In genomic region chrX:24167719-24168472, GRCh38 we compare ENCODE assay signal across 11 cellular contexts. TPM values are rescaled to one million over a fixed set of nuclear protein-coding genes. Genes with fewer than 3 reads are reported as not detected.
DNase-seq lines count a peak whose midpoint lies in the region; ATAC-seq and TF ChIP-seq lines count a peak whose summit lies in the region.
"Had no signal": no experiment of that assay in that cellular context is flagged by ENCODE, and none has a peak within 500 bp of the region (broad histone marks: within the 10 kb centered on the region; RNA-seq: fewer than 3 reads in every experiment).

No MANE protein-coding gene starts in this region.

- CTCF ChIA-PET in CD4-positive, alpha-beta memory T cell (lab: Charles Lee; ENCODE audit: partially characterized antibody): no interaction called here

- in situ Hi-C loops in gastrocnemius medialis (cut with MboI; ENCODE audit: low sequenced_read_pairs in 4 of 4): no loop called here

- no peaks in the 10 kb centered on the region for H3K9me3 Mint-ChIP-seq in CD4-positive, alpha-beta memory T cell
- no peaks in the 10 kb centered on the region for H3K9me3 Mint-ChIP-seq in central memory CD8-positive, alpha-beta T cell

- POLR2A ChIA-PET in CD4-positive, alpha-beta memory T cell (lab: Charles Lee; ENCODE audit: partially characterized antibody): no interaction called here

- H3K36me3 ChIP-seq in CD4-positive, alpha-beta memory T cell (ENCODE audit: insufficient read depth, low read length): peaks cover 5% of the 10 kb centered on the region
- peaks cover 0 to 5% of the 10 kb centered on the region in 2 donors for H3K36me3 ChIP-seq in gastrocnemius medialis
- peaks cover 0 to 6% (median under 1%) of the 10 kb centered on the region in 3 donors for H3K36me3 ChIP-seq in tibial artery

- no peaks in the 10 kb centered on the region for H3K27me3 ChIP-seq in CD4-positive, alpha-beta memory T cell (ENCODE audit: insufficient read depth, low read length)
- H3K27me3 ChIP-seq in gastrocnemius medialis: no peaks in the 10 kb centered on the region
- no peaks in the 10 kb centered on the region for H3K27me3 ChIP-seq in tibial artery
- H3K27me3 ChIP-seq: stomach had no signal

- TF ChIP-seq CTCF in gastrocnemius medialis (IDR thresholded peaks at IDR 0.05 in 4 of 5, conservative IDR thresholded peaks at IDR 0.05 in 1 of 5) (no peak), tibial artery (IDR thresholded peaks at IDR 0.05) (no peak)

- H3K27me3 Mint-ChIP-seq in CD4-positive, alpha-beta memory T cell: no peaks in the 10 kb centered on the region
- no peaks in the 10 kb centered on the region for H3K27me3 Mint-ChIP-seq in central memory CD8-positive, alpha-beta T cell

- no peak for TF ChIP-seq POLR2A in gastrocnemius medialis (IDR thresholded peaks at IDR 0.05)

- H3K4me3 ChIP-seq in CD4-positive, alpha-beta memory T cell (ENCODE audit: low read length in 2 of 2): no peak overlapping the region
- H3K4me3 ChIP-seq in gastrocnemius medialis: no peak overlapping the region
- H3K4me3 ChIP-seq in tibial artery: no peak overlapping the region
- H3K4me3 ChIP-seq: stomach had no signal

- ATAC-seq in GM18909 (IDR thresholded peaks at IDR 0.05; ENCODE audit: poor library complexity, unreplicated experiment): peak; percentile 59
- no peak for ATAC-seq in central memory CD8-positive, alpha-beta T cell (replicated peaks; ENCODE audit: extremely low read depth, poor library complexity, severe bottlenecking)
- no peak for ATAC-seq in gastrocnemius medialis
- no peak for ATAC-seq in GM21390 (IDR thresholded peaks at IDR 0.05; ENCODE audit: unreplicated experiment)

- H3K4me1 Mint-ChIP-seq in CD4-positive, alpha-beta memory T cell: peaks cover 39 to 80% (median 53%) of the 10 kb centered on the region in 4 donors
- peaks cover 54% of the 10 kb centered on the region for H3K4me1 Mint-ChIP-seq in central memory CD8-positive, alpha-beta T cell

- H3K4me3 Mint-ChIP-seq in CD4-positive, alpha-beta memory T cell: peak overlapping the region in 5 of 8 donors; percentile 7 to 67 (median 14)
- peak overlapping the region; percentile 12 for H3K4me3 Mint-ChIP-seq in central memory CD8-positive, alpha-beta T cell

- H3K27ac ChIP-seq in CD4-positive, alpha-beta memory T cell (ENCODE audit: low read depth, low read length): no peak overlapping the region
- peak overlapping the region in 1 of 4 donors; percentile 76 for H3K27ac ChIP-seq in gastrocnemius medialis
- no peak overlapping the region for H3K27ac ChIP-seq in tibial artery
- H3K27ac ChIP-seq: stomach had no signal

- intact Hi-C loops in CD4-positive, alpha-beta memory T cell (cut with micrococcal nuclease): loop anchor here (5.0 kb wide), 1 partner anchor 34 kb away; no protein-coding TSS in a partner anchor
- intact Hi-C loops in gastrocnemius medialis (cut with DNase I; ENCODE audit: low total_unique reads) (no loop called here), tibial artery (cut with DNase I; ENCODE audit: low total_unique reads) (no loop called here)

- peak overlapping the region; percentile 33 to 88 (median 53) for H3K27ac Mint-ChIP-seq in CD4-positive, alpha-beta memory T cell
- peak overlapping the region; percentile 72 for H3K27ac Mint-ChIP-seq in central memory CD8-positive, alpha-beta T cell (ENCODE audit: low read depth)

- H3K9me3 ChIP-seq in CD4-positive, alpha-beta memory T cell (ENCODE audit: control insufficient read depth in 1 of 2, low read length in 2 of 2): no peaks in the 10 kb centered on the region
- H3K9me3 ChIP-seq in gastrocnemius medialis (no peaks in the 10 kb centered on the region), tibial artery (no peaks in the 10 kb centered on the region)
- H3K9me3 ChIP-seq: stomach had no signal

- no peak for DNase-seq in CD4-positive, alpha-beta memory T cell
- peak; percentile 1 for DNase-seq in NOMO-1 treated with dmso at 0.1 percent for 144 hours (lab: John Stamatoyannopoulos, UW; ENCODE audit: unreplicated experiment)
- DNase-seq in central memory CD8-positive, alpha-beta T cell (ENCODE audit: low spot score in 2 of 2): no peak
- no peak for DNase-seq in gastrocnemius medialis
- no peak for DNase-seq in tibial artery
- no peak for DNase-seq in NCI-H2107 treated with DMSO at 0.1 percent for 48 hours (lab: John Stamatoyannopoulos, UW; ENCODE audit: unreplicated experiment)
- DNase-seq: activated gamma-delta T cell treated with Interleukin-2 at 50 U/mL for 16 hours, Calu3, stomach had no signal

- H3K4me1 ChIP-seq in CD4-positive, alpha-beta memory T cell (ENCODE audit: insufficient read depth, low read length): peaks cover 64% of the 10 kb centered on the region
- H3K4me1 ChIP-seq in gastrocnemius medialis (peaks cover 50 to 84% of the 10 kb centered on the region in 2 donors), tibial artery (peaks cover 0 to 54% (median 26%) of the 10 kb centered on the region in 4 donors)

- H3K36me3 Mint-ChIP-seq in CD4-positive, alpha-beta memory T cell: peaks cover 9 to 15% of the 10 kb centered on the region in 2 donors
- H3K36me3 Mint-ChIP-seq in central memory CD8-positive, alpha-beta T cell (ENCODE audit: insufficient read depth): peaks cover 11% of the 10 kb centered on the region

RNA-seq across cellular contexts. Expression of gene ZFX, which starts 18.4 kb away (rescaled TPM):
- 10 to 100 TPM; 69.5 to 72.2 TPM for total RNA-seq in CD4-positive, alpha-beta memory T cell
- polyA plus RNA-seq in CD4-positive, alpha-beta memory T cell: 10 to 100 TPM; 33.7 to 43.8 TPM
- total RNA-seq in gastrocnemius medialis: 10 to 100 TPM; 42.9 to 63.3 (median 57.3) TPM
